ENCODE assay signal across 9 cellular contexts in the genomic region with DNA sequence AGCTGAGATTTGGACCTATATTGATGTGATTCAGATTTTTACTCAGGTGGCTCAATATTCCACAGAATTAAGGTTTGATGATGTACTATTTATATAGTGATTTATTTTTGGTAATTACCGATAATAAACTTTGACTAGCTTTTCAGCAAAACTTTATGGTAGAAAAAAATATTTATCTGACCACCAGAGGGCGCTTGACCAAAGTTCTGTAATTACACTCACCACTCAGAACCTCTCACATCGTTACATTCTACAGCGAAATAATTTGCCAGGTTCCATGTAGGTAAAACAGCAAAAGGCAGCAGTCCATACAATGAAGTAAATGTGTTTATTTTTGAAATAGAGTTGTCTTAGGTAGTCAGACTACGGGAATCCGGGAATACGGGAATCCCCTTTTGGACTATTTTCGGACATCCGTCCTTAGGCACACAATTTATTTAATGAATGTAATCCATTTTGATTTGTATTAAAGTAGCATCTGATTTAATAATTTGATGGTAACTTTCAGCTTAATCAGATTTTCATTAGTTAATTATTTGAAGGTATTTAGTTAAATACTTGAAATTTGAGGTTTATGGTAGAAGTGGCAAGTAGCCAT.
A peak's percentile ranks its signal among the peaks of the same experiment; 100 is the strongest.
DNase-seq lines count a peak whose midpoint lies in the region; ATAC-seq and TF ChIP-seq lines count a peak whose summit lies in the region.
"Had no signal": no experiment of that assay in that cellular context is flagged by ENCODE, and none has a peak within 500 bp of the region (broad histone marks: within the 10 kb centered on the region; RNA-seq: fewer than 3 reads in every experiment).

No MANE protein-coding gene starts in this region.

- no peak overlapping the region for H2AK5ac ChIP-seq in mesendoderm (ENCODE audit: low read length)

- no peak overlapping the region for H2BK120ac ChIP-seq in mesendoderm (ENCODE audit: low read depth, low read length)

- H3K4me3 ChIP-seq in BE2C (ENCODE audit: low read depth, low read length) (no peak overlapping the region), mesendoderm (ENCODE audit: low read length) (no peak overlapping the region)

- no peak for ATAC-seq in HG03196 (IDR thresholded peaks at IDR 0.05; ENCODE audit: unreplicated experiment)
- no peak for ATAC-seq in HG02588 (IDR thresholded peaks at IDR 0.05; ENCODE audit: unreplicated experiment)

- no peak overlapping the region for H3K56ac ChIP-seq in mesendoderm (ENCODE audit: low read length)

- no peak overlapping the region for H3K4ac ChIP-seq in mesendoderm (ENCODE audit: low read depth, low read length)

- H3K4me1 ChIP-seq in BE2C (no peaks in the 10 kb centered on the region), mesendoderm (ENCODE audit: control insufficient read depth, low read depth, low read length) (no peaks in the 10 kb centered on the region)

- H3K9me3 ChIP-seq in BE2C = no peaks in the 10 kb centered on the region

- H2BK5ac ChIP-seq in mesendoderm (ENCODE audit: low read length) = no peak overlapping the region

- no peak overlapping the region for H3K4me2 ChIP-seq in mesendoderm (ENCODE audit: low read length)

- H3K79me1 ChIP-seq in mesendoderm (ENCODE audit: low read length) = no peaks in the 10 kb centered on the region

- no peak overlapping the region for H2BK15ac ChIP-seq in mesendoderm (replicated peaks; ENCODE audit: low read depth)

- no peak overlapping the region for H3K18ac ChIP-seq in mesendoderm (ENCODE audit: low read length)

- H3K9ac ChIP-seq in mesendoderm (ENCODE audit: low read length) = no peak overlapping the region

- DNase-seq in BE2C (no peak), GM10266 (ENCODE audit: extremely low spot score) (peak; percentile 28), NCI-H226 (peak; percentile 10), cerebellum (ENCODE audit: low spot score) (peak; percentile 41), mesendoderm (peak; percentile 37), OCI-M2 (lab: John Stamatoyannopoulos, UW; ENCODE audit: unreplicated experiment) (no peak)
- DNase-seq: left cardiac atrium had no signal

- no peak overlapping the region for H4K8ac ChIP-seq in mesendoderm (ENCODE audit: low read depth, low read length)

- H3K27ac ChIP-seq in mesendoderm (ENCODE audit: low read depth, low read length) = no peak overlapping the region

- no peaks in the 10 kb centered on the region for H3K79me2 ChIP-seq in mesendoderm (ENCODE audit: control insufficient read depth, insufficient read depth, low read length)

- no peaks in the 10 kb centered on the region for H3K36me3 ChIP-seq in BE2C
- no peaks in the 10 kb centered on the region for H3K36me3 ChIP-seq in mesendoderm (ENCODE audit: control insufficient read depth, insufficient read depth, low read length)

- TF ChIP-seq CTCF in BE2C (IDR thresholded peaks at IDR 0.05; ENCODE audit: low read depth, low read length) = peak; percentile 67
- peak; percentile 54 for TF ChIP-seq CTCF in GM10266 (IDR thresholded peaks at IDR 0.05; ENCODE audit: control insufficient read depth, insufficient read depth, low read depth, missing control alignments)

- H3K27me3 ChIP-seq in BE2C (no peaks in the 10 kb centered on the region), mesendoderm (ENCODE audit: insufficient read depth, low read length, poor library complexity) (no peaks in the 10 kb centered on the region)

- whole genome bisulfite sequencing in mesendoderm (ENCODE audit: extremely low coverage, insufficient coverage, low lambda C conversion rate) = no CpG with 5 or more reads among the region's 9 CpGs

- H3K23ac ChIP-seq in mesendoderm (ENCODE audit: low read length) = no peak overlapping the region

- H4K5ac ChIP-seq in mesendoderm (ENCODE audit: low read length) = no peak overlapping the region

Comparison
In these comparisons a context has a peak if more than half of its experiments do, and no peak if none do; other contexts are left out.
1. DNase-seq: peak in GM10266 (single experiment), NCI-H226 (single experiment), cerebellum (single experiment) and mesendoderm (single experiment); none in BE2C (single experiment) and OCI-M2 (single experiment).